19 cellular contexts compared by ENCODE assay signal in the genomic region with DNA sequence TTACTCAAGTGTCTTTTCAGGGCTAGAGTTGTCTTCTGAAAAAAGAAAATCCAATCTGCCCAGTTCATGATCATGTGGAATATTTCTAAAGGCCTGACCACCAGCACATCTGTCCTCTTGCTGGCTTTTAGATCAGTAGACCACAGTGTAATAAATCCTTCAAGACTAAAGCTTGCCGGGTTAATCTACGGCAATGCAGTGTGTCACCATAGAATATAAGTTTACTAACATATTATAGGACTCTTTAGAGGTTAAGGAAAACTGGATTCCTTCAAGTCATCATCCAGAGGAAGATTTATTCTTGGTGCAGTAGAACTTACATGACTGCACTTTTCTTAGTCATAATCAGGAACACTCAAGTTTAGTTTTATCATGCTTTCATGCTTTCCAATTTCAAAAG.
"Had no signal": no experiment of that assay in that cellular context is flagged by ENCODE, and none has a peak within 500 bp of the region (broad histone marks: within the 10 kb centered on the region; RNA-seq: fewer than 3 reads in every experiment).

No MANE protein-coding gene starts in this region.

- DNase-seq: activated CD4-positive, alpha-beta memory T cell treated with anti-CD3 and anti-CD28 coated beads, Interleukin-2, amount 10 ng/mL, durations not matched to agents 7 days and 5 days; activated CD4-positive, alpha-beta T cell treated with anti-CD3 and anti-CD28 coated beads for 48 hours; activated CD4-positive, CD25-positive, alpha-beta regulatory T cell; activated CD8-positive, alpha-beta memory T cell treated with anti-CD3 and anti-CD28 coated beads, Interleukin-2, amount 10 ng/mL, durations not matched to agents 7 days and 5 days; activated naive CD4-positive, alpha-beta T cell; activated naive CD8-positive, alpha-beta T cell treated with anti-CD3 and anti-CD28 coated beads, Interleukin-2, amount 10 ng/mL, durations not matched to agents 7 days and 5 days; caudate nucleus; heart left ventricle; kidney; left lung; midbrain; stimulated activated CD4-positive, alpha-beta T cell treated with anti-CD3 and anti-CD28 coated beads, Interleukin-2, amount 100 ng/mL, for 48 hours; stimulated activated naive CD8-positive, alpha-beta T cell treated with anti-CD3 and anti-CD28 coated beads, Interleukin-15, amount 100 ng/mL, for 72 hours; T-helper 1 cell; T-helper 9 cell; trophoblast cell had no signal

- H3K36me3 Mint-ChIP-seq: activated CD8-positive, alpha-beta memory T cell treated with anti-CD3 and anti-CD28 coated beads, Interleukin-2, amount 10 ng/mL, durations not matched to agents 7 days and 5 days; activated naive CD8-positive, alpha-beta T cell treated with anti-CD3 and anti-CD28 coated beads, Interleukin-2, amount 10 ng/mL, durations not matched to agents 7 days and 5 days; brain; neural progenitor cell had no signal

- H3K4me3 Mint-ChIP-seq: activated CD4-positive, alpha-beta memory T cell treated with anti-CD3 and anti-CD28 coated beads, Interleukin-2, amount 10 ng/mL, durations not matched to agents 7 days and 5 days; activated CD8-positive, alpha-beta memory T cell treated with anti-CD3 and anti-CD28 coated beads, Interleukin-2, amount 10 ng/mL, durations not matched to agents 7 days and 5 days; activated naive CD8-positive, alpha-beta T cell treated with anti-CD3 and anti-CD28 coated beads, Interleukin-2, amount 10 ng/mL, durations not matched to agents 7 days and 5 days; brain; neural progenitor cell; stimulated activated naive CD8-positive, alpha-beta T cell treated with anti-CD3 and anti-CD28 coated beads, Interleukin-15, amount 100 ng/mL, for 72 hours had no signal

- H3K27me3 Mint-ChIP-seq: activated CD4-positive, alpha-beta memory T cell treated with anti-CD3 and anti-CD28 coated beads, Interleukin-2, amount 10 ng/mL, durations not matched to agents 7 days and 5 days; activated CD8-positive, alpha-beta memory T cell treated with anti-CD3 and anti-CD28 coated beads, Interleukin-2, amount 10 ng/mL, durations not matched to agents 7 days and 5 days; activated naive CD8-positive, alpha-beta T cell treated with anti-CD3 and anti-CD28 coated beads, Interleukin-2, amount 10 ng/mL, durations not matched to agents 7 days and 5 days; brain; progenitor cell of endocrine pancreas; stimulated activated naive CD8-positive, alpha-beta T cell treated with anti-CD3 and anti-CD28 coated beads, Interleukin-15, amount 100 ng/mL, for 72 hours had no signal

- H3K9me3 Mint-ChIP-seq: activated CD4-positive, alpha-beta memory T cell treated with anti-CD3 and anti-CD28 coated beads, Interleukin-2, amount 10 ng/mL, durations not matched to agents 7 days and 5 days; activated naive CD8-positive, alpha-beta T cell treated with anti-CD3 and anti-CD28 coated beads, Interleukin-2, amount 10 ng/mL, durations not matched to agents 7 days and 5 days; brain; neural progenitor cell; stimulated activated naive CD8-positive, alpha-beta T cell treated with anti-CD3 and anti-CD28 coated beads, Interleukin-15, amount 100 ng/mL, for 72 hours had no signal

- H3K4me1 Mint-ChIP-seq: activated CD4-positive, alpha-beta memory T cell treated with anti-CD3 and anti-CD28 coated beads, Interleukin-2, amount 10 ng/mL, durations not matched to agents 7 days and 5 days; activated CD8-positive, alpha-beta memory T cell treated with anti-CD3 and anti-CD28 coated beads, Interleukin-2, amount 10 ng/mL, durations not matched to agents 7 days and 5 days; activated naive CD8-positive, alpha-beta T cell treated with anti-CD3 and anti-CD28 coated beads, Interleukin-2, amount 10 ng/mL, durations not matched to agents 7 days and 5 days; brain; neural progenitor cell; stimulated activated naive CD8-positive, alpha-beta T cell treated with anti-CD3 and anti-CD28 coated beads, Interleukin-15, amount 100 ng/mL, for 72 hours had no signal

- H3K27ac Mint-ChIP-seq: activated CD4-positive, alpha-beta memory T cell treated with anti-CD3 and anti-CD28 coated beads, Interleukin-2, amount 10 ng/mL, durations not matched to agents 7 days and 5 days; activated CD8-positive, alpha-beta memory T cell treated with anti-CD3 and anti-CD28 coated beads, Interleukin-2, amount 10 ng/mL, durations not matched to agents 7 days and 5 days; activated naive CD8-positive, alpha-beta T cell treated with anti-CD3 and anti-CD28 coated beads, Interleukin-2, amount 10 ng/mL, durations not matched to agents 7 days and 5 days; brain; neural progenitor cell; progenitor cell of endocrine pancreas; stimulated activated naive CD8-positive, alpha-beta T cell treated with anti-CD3 and anti-CD28 coated beads, Interleukin-15, amount 100 ng/mL, for 72 hours had no signal
